Comparison of ENCODE assay signal across 21 cellular contexts in genomic region chr10:52465202-52465601, GRCh38.
"Had no signal": no experiment of that assay in that cellular context is flagged by ENCODE, and none has a peak within 500 bp of the region (broad histone marks: within the 10 kb centered on the region; RNA-seq: fewer than 3 reads in every experiment).

No MANE protein-coding gene starts in this region.

- H3K27ac Mint-ChIP-seq: activated B cell treated with CpG ODN at 0.5 μM for 24 hours; activated CD4-positive, alpha-beta T cell treated with anti-CD3 and anti-CD28 coated beads for 36 hours; activated naive CD8-positive, alpha-beta T cell treated with anti-CD3 and anti-CD28 coated beads for 36 hours; activated T-cell treated with anti-CD3 and anti-CD28 coated beads, Interleukin-2, amount 50 U/mL, for 24 hours; mesothelial cell of epicardium; naive thymus-derived CD8-positive, alpha-beta T cell had no signal

- H3K4me1 ChIP-seq: gastrocnemius medialis, left ventricle myocardium inferior, upper lobe of left lung had no signal

- H3K36me3 ChIP-seq: gastrocnemius medialis, left ventricle myocardium inferior, upper lobe of left lung had no signal

- H3K4me1 Mint-ChIP-seq: activated B cell treated with CpG ODN at 0.5 μM for 24 hours; activated CD4-positive, alpha-beta T cell treated with anti-CD3 and anti-CD28 coated beads for 36 hours; activated naive CD8-positive, alpha-beta T cell treated with anti-CD3 and anti-CD28 coated beads for 36 hours; mesothelial cell of epicardium; naive thymus-derived CD8-positive, alpha-beta T cell had no signal

- H3K27me3 Mint-ChIP-seq: activated B cell treated with CpG ODN at 0.5 μM for 24 hours; activated CD4-positive, alpha-beta T cell treated with anti-CD3 and anti-CD28 coated beads for 36 hours; activated naive CD8-positive, alpha-beta T cell treated with anti-CD3 and anti-CD28 coated beads for 36 hours; activated T-cell treated with anti-CD3 and anti-CD28 coated beads, Interleukin-2, amount 50 U/mL, for 24 hours; naive thymus-derived CD8-positive, alpha-beta T cell had no signal

- H3K9me3 ChIP-seq: gastrocnemius medialis, left ventricle myocardium inferior, upper lobe of left lung had no signal

- H3K4me3 Mint-ChIP-seq: activated B cell treated with CpG ODN at 0.5 μM for 24 hours; activated CD4-positive, alpha-beta T cell treated with anti-CD3 and anti-CD28 coated beads for 36 hours; activated naive CD8-positive, alpha-beta T cell treated with anti-CD3 and anti-CD28 coated beads for 36 hours; activated T-cell treated with anti-CD3 and anti-CD28 coated beads, Interleukin-2, amount 50 U/mL, for 24 hours; mesothelial cell of epicardium; naive thymus-derived CD8-positive, alpha-beta T cell had no signal

- FAIRE-seq: astrocyte had no signal

- H3K27me3 ChIP-seq: gastrocnemius medialis, upper lobe of left lung had no signal

- ATAC-seq: activated CD4-positive, alpha-beta T cell treated with anti-CD3 and anti-CD28 coated beads for 36 hours; gastrocnemius medialis; naive thymus-derived CD8-positive, alpha-beta T cell; stimulated activated naive CD8-positive, alpha-beta T cell treated with anti-CD3 and anti-CD28 coated beads, Interleukin-15, Interleukin-2, amounts not matched to agents 100 U/mL and 50 U/mL, for 24 hours had no signal

- H3K4me3 ChIP-seq: gastrocnemius medialis, left ventricle myocardium inferior, upper lobe of left lung had no signal

- H3K36me3 Mint-ChIP-seq: activated naive CD8-positive, alpha-beta T cell treated with anti-CD3 and anti-CD28 coated beads for 36 hours; mesothelial cell of epicardium; naive thymus-derived CD8-positive, alpha-beta T cell had no signal

- H3K27ac ChIP-seq: gastrocnemius medialis, left ventricle myocardium inferior, upper lobe of left lung had no signal

- DNase-seq: activated B cell treated with CpG ODN at 0.5 μM for 24 hours; activated CD4-positive, alpha-beta T cell treated with anti-CD3 and anti-CD28 coated beads for 36 hours; activated CD4-positive, alpha-beta T cell treated with anti-CD3 and anti-CD28 coated beads, Interleukin-2, amount 50 U/mL, for 4 hours; activated CD8-positive, alpha-beta memory T cell treated with anti-CD3 and anti-CD28 coated beads for 24 hours; activated CD8-positive, alpha-beta memory T cell treated with anti-CD3 and anti-CD28 coated beads, Interleukin-2, amount 50 U/mL, for 4 hours; activated naive CD4-positive, alpha-beta T cell treated with Interleukin-2 at 50 U/mL for 16 hours; activated naive CD8-positive, alpha-beta T cell treated with anti-CD3 and anti-CD28 coated beads for 36 hours; activated T-cell treated with anti-CD3 and anti-CD28 coated beads, Interleukin-2, amount 50 U/mL, for 24 hours; central memory CD4-positive, alpha-beta T cell; dermis blood vessel endothelial cell; effector CD8-positive, alpha-beta T cell; gastrocnemius medialis; hippocampal formation; left ventricle myocardium inferior; naive thymus-derived CD8-positive, alpha-beta T cell; stimulated activated CD4-positive, alpha-beta T cell treated with anti-CD3 and anti-CD28 coated beads, Interleukin-2, amount 100 ng/mL, for 48 hours; stimulated activated naive CD8-positive, alpha-beta T cell treated with anti-CD3 and anti-CD28 coated beads, Interleukin-15, Interleukin-2, amounts not matched to agents 100 U/mL and 50 U/mL, for 24 hours; T1000; upper lobe of left lung had no signal
